8 cellular contexts compared by ENCODE assay signal in genomic region chr13:60448907-60449510, GRCh38. TPM values are rescaled to one million over a fixed set of nuclear protein-coding genes. Genes with fewer than 3 reads are reported as not detected.
DNase-seq lines count a peak whose midpoint lies in the region; ATAC-seq and TF ChIP-seq lines count a peak whose summit lies in the region.

No MANE protein-coding gene starts in this region.

- ATAC-seq in CD4-positive, CD25-positive, alpha-beta regulatory T cell (ENCODE audit: low read depth in 2 of 2): no peak
- ATAC-seq in GM18861 (IDR thresholded peaks at IDR 0.05; ENCODE audit: unreplicated experiment) (peak; percentile 80), HG03108 (IDR thresholded peaks at IDR 0.05; ENCODE audit: unreplicated experiment) (peak; percentile 76), lung (ENCODE audit: insufficient read depth, low FRiP score) (peak; percentile 47)

- H3K9me3 ChIP-seq in CD4-positive, CD25-positive, alpha-beta regulatory T cell (ENCODE audit: control insufficient read depth in 2 of 2, low read length in 2 of 2): no peaks in the 10 kb centered on the region
- no peaks in the 10 kb centered on the region for H3K9me3 ChIP-seq in lung (ENCODE audit: control insufficient read depth in 2 of 2, insufficient read depth in 1 of 2, low read length in 1 of 2)

- TF ChIP-seq CTCF in choroid plexus epithelial cell (conservative IDR thresholded peaks at IDR 0.05; ENCODE audit: low read depth, low read length): peak; percentile 80
- peak; percentile 40 for TF ChIP-seq CTCF in lung (IDR thresholded peaks at IDR 0.05; ENCODE audit: control extremely low read depth, extremely low read depth)

- no peaks in the 10 kb centered on the region for H3K9me3 Mint-ChIP-seq in CD4-positive, CD25-positive, alpha-beta regulatory T cell

- no peak overlapping the region for H3K27ac Mint-ChIP-seq in CD4-positive, CD25-positive, alpha-beta regulatory T cell

- peaks cover 0 to 3% (median 0%) of the 10 kb centered on the region in 4 donors for H3K4me1 Mint-ChIP-seq in CD4-positive, CD25-positive, alpha-beta regulatory T cell

- DNase-seq in CD4-positive, CD25-positive, alpha-beta regulatory T cell: peak in 2 of 3 donors; percentile 13 to 58
- peak; percentile 17 for DNase-seq in NCI-H82 treated with DMSO at 0.1 percent for 48 hours (lab: John Stamatoyannopoulos, UW; ENCODE audit: unreplicated experiment)
- DNase-seq in choroid plexus epithelial cell (ENCODE audit: low read depth): peak; percentile 84
- DNase-seq in lung (ENCODE audit: low spot score): no peak
- DNase-seq in effector CD4-positive, alpha-beta T cell: no peak
- no peak for DNase-seq in ureter (ENCODE audit: low spot score)

- H3K36me3 ChIP-seq in CD4-positive, CD25-positive, alpha-beta regulatory T cell (ENCODE audit: control insufficient read depth, insufficient read depth, low read length): no peaks in the 10 kb centered on the region
- no peaks in the 10 kb centered on the region for H3K36me3 ChIP-seq in lung (ENCODE audit: control insufficient read depth in 2 of 2, insufficient read depth in 2 of 2, low read length in 2 of 2)

- WGBS in lung, 2 donors: 44 to 53% methylated on average over 2 of the region's 2 CpGs

- H3K4me3 Mint-ChIP-seq in CD4-positive, CD25-positive, alpha-beta regulatory T cell: no peak overlapping the region

- no peak overlapping the region for H3K4me3 ChIP-seq in CD4-positive, CD25-positive, alpha-beta regulatory T cell (ENCODE audit: low read depth, low read length)
- H3K4me3 ChIP-seq in choroid plexus epithelial cell (ENCODE audit: low read depth, low read length) (no peak overlapping the region), lung (no peak overlapping the region)

- no peaks in the 10 kb centered on the region for H3K27me3 Mint-ChIP-seq in CD4-positive, CD25-positive, alpha-beta regulatory T cell

- H3K36me3 Mint-ChIP-seq in CD4-positive, CD25-positive, alpha-beta regulatory T cell: peaks cover 3% of the 10 kb centered on the region

- no peaks in the 10 kb centered on the region for H3K27me3 ChIP-seq in CD4-positive, CD25-positive, alpha-beta regulatory T cell (ENCODE audit: control insufficient read depth, insufficient read depth, low read length)
- H3K27me3 ChIP-seq in lung (ENCODE audit: control insufficient read depth, insufficient read depth): no peaks in the 10 kb centered on the region

- no peaks in the 10 kb centered on the region for H3K4me1 ChIP-seq in CD4-positive, CD25-positive, alpha-beta regulatory T cell (ENCODE audit: control insufficient read depth, insufficient read depth, low read length, poor library complexity, severe bottlenecking)
- H3K4me1 ChIP-seq in lung (ENCODE audit: control insufficient read depth in 2 of 2, insufficient read depth in 2 of 2, low read length in 2 of 2): peaks cover 0 to 2% of the 10 kb centered on the region in 2 donors

- H3K27ac ChIP-seq in CD4-positive, CD25-positive, alpha-beta regulatory T cell (ENCODE audit: insufficient read depth, low read length, poor library complexity, severe bottlenecking): no peak overlapping the region
- no peak overlapping the region for H3K27ac ChIP-seq in lung (ENCODE audit: low read depth in 1 of 2, low read length in 1 of 2)

RNA-seq across cellular contexts. Expression of gene TDRD3, which starts 52.0 kb away (rescaled TPM):
- 29.8 TPM for total RNA-seq in CD4-positive, CD25-positive, alpha-beta regulatory T cell
- 10 to 100 TPM in 2 of 4 donors, 1 to 10 TPM in 2; 9.0 to 10.2 (median 9.9) TPM for polyA plus RNA-seq in CD4-positive, CD25-positive, alpha-beta regulatory T cell
- total RNA-seq in lung: 10 to 100 TPM; 25.4 to 56.7 TPM
- polyA plus RNA-seq in lung: 10 to 100 TPM in 1 of 2 donors, 1 to 10 TPM in 1; 6.5 to 13.4 TPM
- total RNA-seq in ureter: 46.8 TPM

Comparison
In these comparisons a context has a peak if more than half of its experiments do, and no peak if none do; other contexts are left out.
1. ATAC-seq: peak in GM18861 (single experiment), HG03108 (single experiment) and lung (single experiment); none in CD4-positive, CD25-positive, alpha-beta regulatory T cell (0 of 2).
2. DNase-seq: peak in CD4-positive, CD25-positive, alpha-beta regulatory T cell (2 of 3), NCI-H82 treated with DMSO at 0.1 percent for 48 hours (single experiment) and choroid plexus epithelial cell (single experiment); none in lung (single experiment), effector CD4-positive, alpha-beta T cell (single experiment) and ureter (single experiment).